ENCODE assay signal across 22 cellular contexts in genomic region chr3:9906480-9906879, GRCh38. TPM values are rescaled to one million over a fixed set of nuclear protein-coding genes. Genes with fewer than 3 reads are reported as not detected.
"Had no signal": no experiment of that assay in that cellular context is flagged by ENCODE, and none has a peak within 500 bp of the region (broad histone marks: within the 10 kb centered on the region; RNA-seq: fewer than 3 reads in every experiment).

No MANE protein-coding gene starts in this region.

- H3K36me3 ChIP-seq: MG63 had no signal

- H3K4me3 ChIP-seq: MG63 had no signal

- H3K27ac ChIP-seq: HL-60, RWPE1 had no signal

- H3K27me3 ChIP-seq: MG63 had no signal

- H3K9me3 ChIP-seq: MG63, SK-N-SH had no signal

- ATAC-seq: T-cell had no signal

- DNase-seq: Karpas-422, KG1, MG63, NCI-H1092, NCI-H1105 treated with DMSO at 0.1 percent for 48 hours, NCI-H1417 treated with DMSO at 0.1 percent for 48 hours, NCI-H146, NCI-H1694 treated with DMSO at 0.1 percent for 48 hours, NCI-H1930, NCI-H2107, NCI-H2171 treated with DMSO at 0.1 percent for 48 hours, NCI-H345, NCI-H446 treated with DMSO at 0.1 percent for 48 hours, NCI-H510A treated with DMSO at 0.1 percent for 48 hours, NCI-H526, NCI-H82, SHP77, SK-N-SH, SW 1271, T-cell had no signal

RNA-seq across cellular contexts. Expression of gene CIDEC, which starts 26.4 kb away (rescaled TPM):
- polyA plus RNA-seq: SK-N-SH had no signal
